ENCODE assay signal across 9 cellular contexts in genomic region chr1:41917051-41917530, GRCh38. TPM values are rescaled to one million over a fixed set of nuclear protein-coding genes. Genes with fewer than 3 reads are reported as not detected.
DNase-seq lines count a peak whose midpoint lies in the region; ATAC-seq, FAIRE-seq and TF ChIP-seq lines count a peak whose summit lies in the region.
"Had no signal": no experiment of that assay in that cellular context is flagged by ENCODE, and none has a peak within 500 bp of the region (broad histone marks: within the 10 kb centered on the region; RNA-seq: fewer than 3 reads in every experiment).

No MANE protein-coding gene starts in this region.

- no TSS peak for BruUV-seq in HepG2 (replicated peaks; lab: Mats Ljungman, UMichigan)

- no peak for TF ChIP-seq CTCF in AG09309 (IDR thresholded peaks at IDR 0.05; ENCODE audit: control insufficient read depth, insufficient read depth, low read depth, low read length, missing control alignments)
- TF ChIP-seq CTCF in HepG2 (CRISPR knock-in tag; IDR thresholded peaks at IDR 0.05): no peak

- H4K20me1 ChIP-seq in HepG2 (ENCODE audit: insufficient read depth, low read length): no peaks in the 10 kb centered on the region

- H3K27me3 ChIP-seq in HUES48 (ENCODE audit: control insufficient read depth, insufficient read depth, low read length) (peaks cover 50% of the 10 kb centered on the region), HepG2 (ENCODE audit: control insufficient read depth in 1 of 2, insufficient read depth in 2 of 2, low read length in 2 of 2) (peaks cover 1 to 19% of the 10 kb centered on the region in 2 experiments; a peak in 4 of 5 replicates)

- WGBS in HepG2 (ENCODE audit: low lambda C conversion rate): 21% methylated on average over 5 of the region's 8 CpGs

- peak overlapping the region; percentile 92 for H3K27ac Mint-ChIP-seq in central memory CD8-positive, alpha-beta T cell (ENCODE audit: low read depth)
- H3K27ac Mint-ChIP-seq in naive thymus-derived CD8-positive, alpha-beta T cell: peak overlapping the region; percentile 55 to 92 (median 88)

- CTCF ChIA-PET in HepG2 (lab: Yijun Ruan, JAX; ENCODE audit: low intra/inter-chr PET ratio, low total read pairs): no interaction called here

- TF ChIP-seq EP300 in HepG2 (IDR thresholded peaks at IDR 0.05; ENCODE audit: low read depth in 2 of 2, low read length in 2 of 2): no peak
- TF ChIP-seq EP300 in HepG2 (CRISPR knock-in tag; IDR thresholded peaks at IDR 0.05; ENCODE audit: borderline replicate concordance): no peak

- TF ChIP-seq POLR2A in H54 (IDR thresholded peaks at IDR 0.05; ENCODE audit: low read depth, low read length): no peak
- TF ChIP-seq POLR2A in HepG2 (IDR thresholded peaks at IDR 0.05; ENCODE audit: insufficient read depth in 1 of 2, low read depth in 2 of 2, low read length in 2 of 2): no peak

- TF ChIP-seq RAD21 in HepG2 (CRISPR knock-in tag; IDR thresholded peaks at IDR 0.05): no peak

- H3K9me3 Mint-ChIP-seq in central memory CD8-positive, alpha-beta T cell: peaks cover 5% of the 10 kb centered on the region
- peaks cover 0 to 3% (median 0%) of the 10 kb centered on the region in 9 donors for H3K9me3 Mint-ChIP-seq in naive thymus-derived CD8-positive, alpha-beta T cell

- POLR2A ChIA-PET in naive thymus-derived CD8-positive, alpha-beta T cell (lab: Charles Lee): interaction anchor here (1.1 to 8.6 kb wide), 5 partner anchors 12 to 166 kb away, joined by 3 to 114 read pairs (median 4); no protein-coding TSS in a partner anchor
- POLR2A ChIA-PET in HepG2 (lab: Yijun Ruan, JAX): no interaction called here

- no peak for DNase-seq in AG09309 (ENCODE audit: low read depth)
- no peak for DNase-seq in central memory CD8-positive, alpha-beta T cell (ENCODE audit: low spot score in 2 of 2)
- DNase-seq in naive thymus-derived CD8-positive, alpha-beta T cell: no peak
- DNase-seq in mucosa of gallbladder (ENCODE audit: low spot score): no peak
- DNase-seq in GDM1 (lab: John Stamatoyannopoulos, UW): no peak
- DNase-seq in H54 (ENCODE audit: insufficient read length, low spot score): no peak
- no peak for DNase-seq in HepG2 (ENCODE audit: low spot score)

- peak overlapping the region; percentile 83 for H3K4me3 Mint-ChIP-seq in central memory CD8-positive, alpha-beta T cell
- H3K4me3 Mint-ChIP-seq in naive thymus-derived CD8-positive, alpha-beta T cell: peak overlapping the region; percentile 68 to 98 (median 88)

- H3K79me2 ChIP-seq in HepG2 (ENCODE audit: insufficient read depth, low read length): no peaks in the 10 kb centered on the region

- H2AFZ ChIP-seq in HepG2 (ENCODE audit: low read length): no peak overlapping the region

- H3K27me3 Mint-ChIP-seq in central memory CD8-positive, alpha-beta T cell: no peaks in the 10 kb centered on the region
- peaks cover 0 to 3% (median 0%) of the 10 kb centered on the region in 5 donors for H3K27me3 Mint-ChIP-seq in naive thymus-derived CD8-positive, alpha-beta T cell

- no peak overlapping the region for H3K27ac ChIP-seq in HUES48 (ENCODE audit: low read depth, low read length)
- H3K27ac ChIP-seq in HepG2 (ENCODE audit: extremely low read length, insufficient read depth, low read length): no peak overlapping the region

- in situ Hi-C loops in HepG2 (cut with HindIII; ENCODE audit: extremely low pct_ligation_motif_present, low pct_unique_long_range_greater_than_20kb): loop anchor here (10.0 kb wide), 1 partner anchor 58 kb away; no protein-coding TSS in a partner anchor

- ATAC-seq in central memory CD8-positive, alpha-beta T cell (replicated peaks; ENCODE audit: extremely low read depth, poor library complexity, severe bottlenecking): no peak
- no peak for ATAC-seq in naive thymus-derived CD8-positive, alpha-beta T cell
- no peak for ATAC-seq in HepG2

- H3K4me1 ChIP-seq in HUES48 (ENCODE audit: control insufficient read depth, insufficient read depth, low read length) (peaks cover 26% of the 10 kb centered on the region), HepG2 (ENCODE audit: insufficient read depth, low read length) (no peaks in the 10 kb centered on the region)

- intact Hi-C loops in HepG2 (cut with micrococcal nuclease; ENCODE audit: unreplicated experiment): no loop called here

- H3K4me1 Mint-ChIP-seq in central memory CD8-positive, alpha-beta T cell: peaks cover 70% of the 10 kb centered on the region
- H3K4me1 Mint-ChIP-seq in naive thymus-derived CD8-positive, alpha-beta T cell: peaks cover 38 to 83% (median 75%) of the 10 kb centered on the region in 4 donors

- H3K4me2 ChIP-seq in HepG2 (ENCODE audit: low read depth, low read length): no peak overlapping the region

- H3K36me3 Mint-ChIP-seq in central memory CD8-positive, alpha-beta T cell (ENCODE audit: insufficient read depth): peaks cover 4% of the 10 kb centered on the region
- H3K36me3 Mint-ChIP-seq in naive thymus-derived CD8-positive, alpha-beta T cell: no peaks in the 10 kb centered on the region

- H3K4me3 ChIP-seq in AG09309 (ENCODE audit: control insufficient read depth, low read depth, low read length) (peak overlapping the region; percentile 58), HUES48 (ENCODE audit: low read depth, low read length) (peak overlapping the region; percentile 63; the same call in 1 of the 2 replicates), HepG2 (replicated peaks in 1 of 3; ENCODE audit: insufficient read depth in 1 of 3, low read depth in 2 of 3, low read length in 3 of 3) (no peak overlapping the region)

- H3K36me3 ChIP-seq in HUES48 (ENCODE audit: control insufficient read depth, insufficient read depth, low read length) (no peaks in the 10 kb centered on the region), HepG2 (replicated peaks in 1 of 2; ENCODE audit: control insufficient read depth in 1 of 2, insufficient read depth in 2 of 2, low read length in 2 of 2) (no peaks in the 10 kb centered on the region)

- FAIRE-seq in H54 (lab: Jason Lieb, UNC): no peak
- FAIRE-seq in HepG2 (lab: Jason Lieb, UNC): no peak
- FAIRE-seq: frontal cortex had no signal

- H3K9ac ChIP-seq in HUES48 (ENCODE audit: low read depth, low read length) (no peak overlapping the region), HepG2 (ENCODE audit: insufficient read depth, low read depth, low read length) (no peak overlapping the region)

- H3K9me3 ChIP-seq in HUES48 (ENCODE audit: control insufficient read depth, insufficient read depth, low read length) (no peaks in the 10 kb centered on the region), HepG2 (ENCODE audit: low read length) (no peaks in the 10 kb centered on the region)

TF ChIP-seq in HepG2, 621 proteins besides CTCF, POLR2A, EP300 and RAD21 (continues in another document):
- no peak for TF ChIP-seq MLXIP (CRISPR knock-in tag; IDR thresholded peaks at IDR 0.05; ENCODE audit: borderline replicate concordance)
- TF ChIP-seq NFKBIZ (CRISPR knock-in tag; IDR thresholded peaks at IDR 0.05): no peak
- TF ChIP-seq GABPA (IDR thresholded peaks at IDR 0.05; ENCODE audit: low read depth, low read length): no peak
- TF ChIP-seq GABPA (CRISPR knock-in tag; IDR thresholded peaks at IDR 0.05; ENCODE audit: low read depth): no peak
- no peak for TF ChIP-seq KDM5A (IDR thresholded peaks at IDR 0.05; ENCODE audit: borderline replicate concordance, low read length)

RNA-seq across cellular contexts. Expression of gene HIVEP3, which starts 1.6 kb away (rescaled TPM):
- total RNA-seq in naive thymus-derived CD8-positive, alpha-beta T cell: 1 to 10 TPM; 6.3 TPM
- polyA plus RNA-seq in naive thymus-derived CD8-positive, alpha-beta T cell: 1 to 10 TPM; 5.5 to 9.8 (median 5.8) TPM
- total RNA-seq in mucosa of gallbladder (8.7 TPM), HepG2 (2016; rRNA removed; fragmentation: Illumina TruSeq; extraction: Trizol) (not detected in 2 replicates)
- 0.18 TPM in 1 of 2 replicates, not detected in the other for total RNA-seq in HepG2 (2016; cell fraction: cytosol; rRNA removed; fragmentation: Illumina TruSeq; extraction: Trizol; ENCODE audit: low read depth)
- not detected in 2 replicates for total RNA-seq in HepG2 (2016; cell fraction: insoluble cytoplasmic fraction; rRNA removed; fragmentation: Illumina TruSeq; extraction: Trizol)
- total RNA-seq in HepG2 (2016; cell fraction: membrane; rRNA removed; fragmentation: Illumina TruSeq; extraction: Trizol): not detected in 2 replicates
- not detected in 2 replicates for total RNA-seq in HepG2 (2016; cell fraction: nucleus; rRNA removed; fragmentation: Illumina TruSeq; extraction: Trizol)
- polyA plus RNA-seq in HepG2 (2011; rRNA removed): 0.01 and 0.05 TPM in 2 replicates
- 0.01 and 0.03 TPM in 2 replicates for polyA plus RNA-seq in HepG2 (2011; cell fraction: cytosol; rRNA removed)
- not detected in 2 replicates for polyA plus RNA-seq in HepG2 (2011; cell fraction: nucleus; rRNA removed)
- polyA plus RNA-seq in HepG2 (2012): 0.01 TPM in 1 of 2 replicates, not detected in the other
- polyA plus RNA-seq in HepG2 (2016; cell fraction: cytosol; fragmentation: Illumina TruSeq; extraction: Trizol; ENCODE audit: low read depth): 0.11 and 0.15 TPM in 2 replicates
- not detected in 2 replicates for polyA plus RNA-seq in HepG2 (2016; cell fraction: insoluble cytoplasmic fraction; fragmentation: Illumina TruSeq; extraction: Trizol; ENCODE audit: low read depth)
- polyA plus RNA-seq in HepG2 (2016; cell fraction: membrane; fragmentation: Illumina TruSeq; extraction: Trizol; ENCODE audit: low read depth): 0.17 and 0.19 TPM in 2 replicates
- not detected in 2 replicates for polyA plus RNA-seq in HepG2 (2016; cell fraction: nucleus; fragmentation: Illumina TruSeq; extraction: Trizol; ENCODE audit: insufficient read depth, low read depth)
- 0.70 TPM in 1 of 2 replicates, not detected in the other for polyA minus RNA-seq in HepG2 (2011; rRNA and poly(A)+ RNA removed; ENCODE audit: low replicate concordance)
- 0.49 TPM in 1 of 2 replicates, not detected in the other for polyA minus RNA-seq in HepG2 (2011; cell fraction: cytosol; rRNA and poly(A)+ RNA removed)
- not detected in 2 replicates for polyA minus RNA-seq in HepG2 (2011; cell fraction: nucleus; rRNA and poly(A)+ RNA removed)

Comparison
In these comparisons a context has a peak if more than half of its experiments do, and no peak if none do; other contexts are left out.
1. H3K4me3 ChIP-seq: peak in AG09309 (single experiment) and HUES48 (single experiment); none in HepG2 (0 of 3).